ENCODE assay signal across 18 cellular contexts in the genomic region with DNA sequence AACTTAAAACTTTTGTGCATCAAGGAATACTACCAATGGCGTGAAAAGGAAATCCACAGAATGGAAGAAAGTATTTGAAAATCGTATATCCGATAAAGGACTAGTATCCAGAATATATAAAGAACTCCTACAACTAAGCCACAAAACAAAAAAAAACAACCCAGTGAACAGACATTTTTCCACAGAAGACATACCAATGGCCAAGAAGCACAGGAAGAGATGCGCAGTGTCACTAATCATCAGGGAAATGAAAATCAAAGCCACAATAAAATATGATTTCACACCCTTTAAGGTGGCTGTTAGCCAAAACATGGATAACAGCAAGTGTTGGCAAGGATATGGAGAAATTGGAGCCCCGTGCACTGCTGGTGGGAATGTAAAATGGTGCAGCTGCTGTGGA.
"Had no signal": no experiment of that assay in that cellular context is flagged by ENCODE, and none has a peak within 500 bp of the region (broad histone marks: within the 10 kb centered on the region; RNA-seq: fewer than 3 reads in every experiment).

No MANE protein-coding gene starts in this region.

- H3K4me1 ChIP-seq: neural progenitor cell, uterus had no signal

- H3K27me3 ChIP-seq: neural progenitor cell, tibial artery, uterus had no signal

- H2AFZ ChIP-seq: neural progenitor cell, parathyroid adenoma had no signal

- H3K27me3 Mint-ChIP-seq: activated CD4-positive, alpha-beta T cell treated with anti-CD3 and anti-CD28 coated beads, Interleukin-2, amount 10 ng/mL, durations not matched to agents 24 days and 14 days; activated naive CD8-positive, alpha-beta T cell treated with anti-CD3 and anti-CD28 coated beads, Interleukin-2, amount 10 ng/mL, durations not matched to agents 7 days and 5 days; dendritic cell treated with granulocyte-macrophage colony-stimulating factor and Interleukin-4, amounts not matched to agents 40 ng/mL and 50 ng/mL, for 4 days; stimulated activated memory B cell treated with anti-CD40 and anti-IgM and Interleukin-4, amounts not matched to agents 10 μg/mL and 1 μg/mL and 100 μg/mL, for 72 hours had no signal

- H3K4me3 Mint-ChIP-seq: activated CD8-positive, alpha-beta T cell treated with anti-CD3 and anti-CD28 coated beads, Interleukin-2, amount 10 ng/mL, durations not matched to agents 7 days and 5 days; brain; dendritic cell treated with granulocyte-macrophage colony-stimulating factor and Interleukin-4, amounts not matched to agents 40 ng/mL and 50 ng/mL, for 4 days; stimulated activated memory B cell treated with anti-CD40 and anti-IgM and Interleukin-4, amounts not matched to agents 10 μg/mL and 1 μg/mL and 100 μg/mL, for 72 hours had no signal

- H3K9ac ChIP-seq: neural progenitor cell, parathyroid adenoma had no signal

- DNase-seq: activated CD4-positive, alpha-beta T cell treated with anti-CD3 and anti-CD28 coated beads, Interleukin-2, amount 10 ng/mL, durations not matched to agents 24 days and 14 days; activated CD4-positive, CD25-positive, alpha-beta regulatory T cell; activated CD8-positive, alpha-beta memory T cell treated with anti-CD3 and anti-CD28 coated beads, Interleukin-2, amount 50 U/mL, for 4 hours; activated CD8-positive, alpha-beta T cell treated with anti-CD3 and anti-CD28 coated beads, Interleukin-2, amount 10 ng/mL, durations not matched to agents 7 days and 5 days; effector memory CD4-positive, alpha-beta T cell; foreskin melanocyte; left cardiac atrium; lower lobe of right lung; midbrain; tibial artery had no signal

- H3K4me3 ChIP-seq: lower lobe of right lung, neural progenitor cell, tibial artery, uterus had no signal

- H3K9me3 ChIP-seq: lower lobe of right lung, tibial artery, uterus had no signal

- H3K36me3 Mint-ChIP-seq: neural progenitor cell had no signal

- H3K4me1 Mint-ChIP-seq: neural progenitor cell had no signal

- H3K4me2 ChIP-seq: neural progenitor cell had no signal

- ATAC-seq: activated CD8-positive, alpha-beta T cell treated with anti-CD3 and anti-CD28 coated beads, Interleukin-2, amount 10 ng/mL, durations not matched to agents 7 days and 5 days; left cardiac atrium; lower lobe of right lung; stimulated activated memory B cell treated with anti-CD40 and anti-IgM and Interleukin-4, amounts not matched to agents 10 μg/mL and 1 μg/mL and 100 μg/mL, for 72 hours had no signal

- H3K27ac ChIP-seq: epithelial cell of prostate, lower lobe of right lung, neural progenitor cell, parathyroid adenoma, tibial artery, uterus had no signal

- H3K36me3 ChIP-seq: lower lobe of right lung, neural progenitor cell, tibial artery, uterus had no signal

- H3K9me3 Mint-ChIP-seq: dendritic cell treated with granulocyte-macrophage colony-stimulating factor and Interleukin-4, amounts not matched to agents 40 ng/mL and 50 ng/mL, for 4 days; stimulated activated memory B cell treated with anti-CD40 and anti-IgM and Interleukin-4, amounts not matched to agents 10 μg/mL and 1 μg/mL and 100 μg/mL, for 72 hours had no signal

- H3K27ac Mint-ChIP-seq: brain; dendritic cell treated with granulocyte-macrophage colony-stimulating factor and Interleukin-4, amounts not matched to agents 40 ng/mL and 50 ng/mL, for 4 days; neural progenitor cell; stimulated activated memory B cell treated with anti-CD40 and anti-IgM and Interleukin-4, amounts not matched to agents 10 μg/mL and 1 μg/mL and 100 μg/mL, for 72 hours had no signal
